In the genomic region with DNA sequence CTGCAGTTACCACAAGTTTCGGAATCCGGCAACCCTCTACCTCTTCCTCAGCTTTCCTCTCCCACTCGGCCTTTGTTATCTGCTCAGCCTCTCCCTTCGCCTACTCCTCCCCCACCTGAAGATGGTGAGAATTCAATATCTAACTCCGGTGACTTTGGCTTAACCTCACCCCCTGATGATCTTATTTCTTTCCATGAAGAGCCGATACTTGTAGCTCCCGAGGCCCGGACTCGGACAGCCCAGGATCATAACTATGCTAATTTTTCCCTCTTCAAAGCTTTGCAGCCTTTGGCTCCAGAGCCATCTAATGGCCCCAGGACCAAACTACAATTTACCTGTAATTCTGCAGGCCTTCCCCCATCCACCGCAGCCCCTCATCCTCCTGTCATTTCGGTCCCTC, we compare ENCODE assay signal across 8 cellular contexts. TPM values are rescaled to one million over a fixed set of nuclear protein-coding genes. Genes with fewer than 3 reads are reported as not detected.
DNase-seq lines count a peak whose midpoint lies in the region; ATAC-seq and TF ChIP-seq lines count a peak whose summit lies in the region.

No MANE protein-coding gene starts in this region.

- H3K27me3 ChIP-seq in ACC112 (ENCODE audit: insufficient read depth, low read length) (peaks cover 13% of the 10 kb centered on the region), HUES64 (ENCODE audit: insufficient read depth, low read length) (peaks cover 58% of the 10 kb centered on the region), aorta (ENCODE audit: control insufficient read depth in 1 of 2, insufficient read depth in 2 of 2, low read length in 1 of 2) (no peaks in the 10 kb centered on the region)

- 16% methylated on average over 11 of the region's 11 CpGs for WGBS in HUES64
- WGBS in aorta, 2 donors = 24 to 25% methylated on average over 11 of the region's 11 CpGs

- H3K27ac ChIP-seq in ACC112 (ENCODE audit: low read depth, low read length) = no peak overlapping the region
- no peak overlapping the region for H3K27ac ChIP-seq in HUES64 (ENCODE audit: low read depth, low read length)
- H3K27ac ChIP-seq in aorta (ENCODE audit: low read depth in 1 of 2, low read length in 2 of 2) = no peak overlapping the region

- no peaks in the 10 kb centered on the region for H3K79me2 ChIP-seq in ACC112 (ENCODE audit: control insufficient read depth, insufficient read depth, low read length, unreplicated experiment)

- TF ChIP-seq CTCF in MCF 10A (IDR thresholded peaks at IDR 0.05; ENCODE audit: unreplicated experiment) (peak; percentile 55), CD14-positive monocyte (IDR thresholded peaks at IDR 0.05) (no peak)

- intact Hi-C loops in MCF 10A (cut with micrococcal nuclease) = loop anchor here (1.0 kb wide), 1 partner anchor 135 kb away; no protein-coding TSS in a partner anchor
- intact Hi-C loops in left colon (cut with DNase I, micrococcal nuclease) = loop anchor here in 1 of 2 donors (10.0 kb wide), 1 partner anchor 139 kb away; no protein-coding TSS in a partner anchor
- intact Hi-C loops in aorta (cut with DNase I) = loop anchor here (1.0 to 10.0 kb wide), 4 partner anchors 29 to 219 kb away; no protein-coding TSS in a partner anchor
- intact Hi-C loops in CD14-positive monocyte (cut with micrococcal nuclease) = no loop called here

- DNase-seq in MCF 10A (ENCODE audit: unreplicated experiment) = peak; percentile 55
- peak in 1 of 2 donors; percentile 32 for DNase-seq in left colon
- peak in 1 of 2 donors; percentile 72 for DNase-seq in aorta
- DNase-seq in activated gamma-delta T cell treated with Interleukin-2 at 50 U/mL for 16 hours = no peak
- DNase-seq in activated CD4-positive, CD25-positive, alpha-beta regulatory T cell treated with anti-CD3 and anti-CD28 coated beads, Interleukin-2, amount 50 U/mL, for 72 hours = no peak
- no peak for DNase-seq in CD14-positive monocyte (ENCODE audit: low spot score)

- POLR2A ChIA-PET in MCF 10A (lab: Yijun Ruan, JAX) = no interaction called here

- no peak overlapping the region for H2AFZ ChIP-seq in ACC112 (ENCODE audit: low read length, unreplicated experiment)

- H3K9ac ChIP-seq in HUES64 (ENCODE audit: low read depth, low read length) = no peak overlapping the region

- H3K27ac Mint-ChIP-seq in MCF 10A (ENCODE audit: low read depth, unreplicated experiment) = peak overlapping the region; percentile 20
- no peak overlapping the region for H3K27ac Mint-ChIP-seq in CD14-positive monocyte

- ATAC-seq in left colon = peak; percentile 90
- ATAC-seq in aorta (ENCODE audit: low FRiP score) = peak; percentile 72

- H3K4me3 ChIP-seq in ACC112 (ENCODE audit: low read depth, low read length) (peak overlapping the region; percentile 62), HUES64 (ENCODE audit: low read length) (peak overlapping the region; percentile 47), aorta (ENCODE audit: low read length in 2 of 2) (no peak overlapping the region)

- no peaks in the 10 kb centered on the region for H3K36me3 Mint-ChIP-seq in MCF 10A (ENCODE audit: insufficient read depth, unreplicated experiment)
- H3K36me3 Mint-ChIP-seq in CD14-positive monocyte = peaks cover 0 to under 1% of the 10 kb centered on the region in 2 donors

- no TSS peak for BruUV-seq in MCF 10A (replicated peaks; lab: Mats Ljungman, UMichigan)

- H3K4me1 Mint-ChIP-seq in MCF 10A (ENCODE audit: insufficient read depth, unreplicated experiment) (peaks cover 10% of the 10 kb centered on the region), CD14-positive monocyte (peaks cover 5% of the 10 kb centered on the region)

- H3K4me1 ChIP-seq in ACC112 (ENCODE audit: control insufficient read depth, insufficient read depth, low read length, unreplicated experiment) = no peaks in the 10 kb centered on the region
- peaks cover 16% of the 10 kb centered on the region; the same call in 1 of the 2 replicates for H3K4me1 ChIP-seq in HUES64 (ENCODE audit: insufficient read depth, low read length)
- no peaks in the 10 kb centered on the region for H3K4me1 ChIP-seq in aorta (ENCODE audit: control insufficient read depth in 1 of 2, insufficient read depth in 2 of 2, low read length in 2 of 2)

- no peak overlapping the region for H3K4me3 Mint-ChIP-seq in MCF 10A (ENCODE audit: unreplicated experiment)
- H3K4me3 Mint-ChIP-seq in CD14-positive monocyte = no peak overlapping the region

- no peaks in the 10 kb centered on the region for H3K36me3 ChIP-seq in ACC112 (ENCODE audit: insufficient read depth, low read length)
- no peaks in the 10 kb centered on the region for H3K36me3 ChIP-seq in HUES64 (ENCODE audit: insufficient read depth, low read length)
- H3K36me3 ChIP-seq in aorta (ENCODE audit: control insufficient read depth in 1 of 2, insufficient read depth in 2 of 2, low read length in 1 of 2) = no peaks in the 10 kb centered on the region

- H3K9me3 ChIP-seq in HUES64 (ENCODE audit: insufficient read depth, low read depth, low read length) = peaks cover 8% of the 10 kb centered on the region; the same call in 1 of the 2 replicates
- no peaks in the 10 kb centered on the region for H3K9me3 ChIP-seq in aorta (ENCODE audit: control insufficient read depth, low read length)

- CTCF ChIA-PET in MCF 10A (lab: Yijun Ruan, JAX) = interaction anchor here (0.6 to 6.6 kb wide), 13 partner anchors 9 to 1195 kb away, joined by 3 to 52 read pairs (median 3); a partner anchor contains a TSS

- H3K27me3 Mint-ChIP-seq in MCF 10A (ENCODE audit: insufficient read depth, unreplicated experiment) (no peaks in the 10 kb centered on the region), CD14-positive monocyte (ENCODE audit: low read depth in 3 of 3) (peaks cover 2 to 10% (median 7%) of the 10 kb centered on the region in 3 donors)

- H3K9me3 Mint-ChIP-seq in MCF 10A (ENCODE audit: unreplicated experiment) = peaks cover 2% of the 10 kb centered on the region
- H3K9me3 Mint-ChIP-seq in CD14-positive monocyte = peaks cover 4 to 21% (median 13%) of the 10 kb centered on the region in 7 donors

RNA-seq across cellular contexts. Expression of a gene that starts 32.0 kb away (rescaled TPM):
- 12.7 TPM for polyA plus RNA-seq in HUES64 (2013, experiment 1 of 2)
- 16.7 TPM for polyA plus RNA-seq in HUES64 (2013, experiment 2 of 2)
- total RNA-seq in MCF 10A (2022) (27.5 and 41.5 TPM in 2 replicates), left colon (100 to 1,000 TPM in 1 of 2 donors, 10 to 100 TPM in 1; 99.1 to 129 TPM), aorta (10 to 100 TPM; 41.3 to 48.7 TPM)
- polyA plus RNA-seq in aorta (10 to 100 TPM; 36.0 to 48.0 TPM), CD14-positive monocyte (100 to 1,000 TPM; 153 to 221 TPM)

Comparison
In these comparisons a context has a peak if more than half of its experiments do, and no peak if none do; other contexts are left out.
1. H3K4me3 ChIP-seq: peak in ACC112 (single experiment) and HUES64 (single experiment); none in aorta (0 of 2).
2. intact Hi-C loops: an anchor here in MCF 10A (1.0 kb wide) and aorta (1.0 to 10.0 kb wide); none called in CD14-positive monocyte.